16 cellular contexts compared by ENCODE assay signal in the genomic region with DNA sequence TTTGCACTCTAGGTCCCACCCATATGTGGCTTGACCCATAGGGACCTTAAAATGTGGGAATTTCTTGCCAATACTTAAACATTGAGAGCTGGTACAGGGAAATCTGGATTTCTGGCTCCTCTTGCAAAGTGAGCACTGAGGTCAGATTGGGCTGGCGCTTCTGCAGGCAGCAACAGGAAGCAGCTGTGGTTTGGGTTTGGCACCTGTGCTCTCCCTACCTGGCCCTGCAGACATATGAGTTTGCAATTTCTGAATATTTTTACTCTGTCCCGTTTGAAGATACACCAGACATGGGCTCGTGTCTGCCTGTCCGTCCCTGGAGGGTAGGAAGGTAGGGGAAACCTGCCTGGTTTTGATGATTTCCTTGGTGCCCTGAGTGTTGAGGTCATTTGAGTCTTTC.
DNase-seq lines count a peak whose midpoint lies in the region; ATAC-seq and TF ChIP-seq lines count a peak whose summit lies in the region.
"Had no signal": no experiment of that assay in that cellular context is flagged by ENCODE, and none has a peak within 500 bp of the region (broad histone marks: within the 10 kb centered on the region; RNA-seq: fewer than 3 reads in every experiment).

No MANE protein-coding gene starts in this region.

- H3K4me3 ChIP-seq in HUES64 (ENCODE audit: low read length), result no peak overlapping the region
- H3K4me3 ChIP-seq: skin epidermis had no signal

- POLR2A ChIA-PET in activated CD8-positive, alpha-beta T cell treated with anti-CD3 and anti-CD28 coated beads for 36 hours (lab: Charles Lee), result no interaction called here
- POLR2A ChIA-PET in naive thymus-derived CD8-positive, alpha-beta T cell (lab: Charles Lee), result interaction anchor here (0.6 to 2.0 kb wide), 4 partner anchors 9 to 351 kb away, joined by 3 to 6 read pairs (median 3); no protein-coding TSS in a partner anchor

- H3K9me3 ChIP-seq in HUES64 (ENCODE audit: insufficient read depth, low read depth, low read length), result no peaks in the 10 kb centered on the region

- no peak for TF ChIP-seq CTCF in activated CD8-positive, alpha-beta T cell treated with anti-CD3 and anti-CD28 coated beads for 36 hours (IDR thresholded peaks at IDR 0.05)

- no peaks in the 10 kb centered on the region for H3K36me3 Mint-ChIP-seq in activated T-cell treated with anti-CD3 and anti-CD28 coated beads, Interleukin-2, amount 50 U/mL, for 72 hours (ENCODE audit: insufficient read depth in 2 of 2)
- no peaks in the 10 kb centered on the region for H3K36me3 Mint-ChIP-seq in activated CD8-positive, alpha-beta T cell treated with anti-CD3 and anti-CD28 coated beads for 36 hours (ENCODE audit: low read depth)
- H3K36me3 Mint-ChIP-seq in naive thymus-derived CD8-positive, alpha-beta T cell, result no peaks in the 10 kb centered on the region

- H3K4me1 ChIP-seq in HUES64 (ENCODE audit: insufficient read depth, low read length), result peaks cover 11% of the 10 kb centered on the region; the same call in 1 of the 2 replicates

- no peaks in the 10 kb centered on the region for H3K27me3 ChIP-seq in HUES64 (ENCODE audit: insufficient read depth, low read length)

- H3K27ac Mint-ChIP-seq in activated T-cell treated with anti-CD3 and anti-CD28 coated beads, Interleukin-2, amount 50 U/mL, for 72 hours, result no peak overlapping the region
- H3K27ac Mint-ChIP-seq in activated CD8-positive, alpha-beta T cell treated with anti-CD3 and anti-CD28 coated beads for 36 hours, result no peak overlapping the region
- H3K27ac Mint-ChIP-seq in naive thymus-derived CD8-positive, alpha-beta T cell, result peak overlapping the region in 6 of 10 donors; percentile 0 to 80 (median 34)

- no peaks in the 10 kb centered on the region for H3K36me3 ChIP-seq in HUES64 (ENCODE audit: insufficient read depth, low read length)

- H3K9me3 Mint-ChIP-seq in activated T-cell treated with anti-CD3 and anti-CD28 coated beads, Interleukin-2, amount 50 U/mL, for 72 hours, result no peaks in the 10 kb centered on the region
- no peaks in the 10 kb centered on the region for H3K9me3 Mint-ChIP-seq in activated CD8-positive, alpha-beta T cell treated with anti-CD3 and anti-CD28 coated beads for 36 hours
- peaks cover 0 to 2% (median 0%) of the 10 kb centered on the region in 9 donors for H3K9me3 Mint-ChIP-seq in naive thymus-derived CD8-positive, alpha-beta T cell
- H3K9me3 Mint-ChIP-seq: T-helper 1 cell treated with Interleukin-12 subunit alpha and Interleukin-12 subunit beta and Interleukin-4 antibody, amounts not matched to agents 30 μg/mL and 1 μg/mL, for 36 hours had no signal

- H3K27me3 Mint-ChIP-seq in activated T-cell treated with anti-CD3 and anti-CD28 coated beads, Interleukin-2, amount 50 U/mL, for 72 hours (ENCODE audit: low read depth), result no peaks in the 10 kb centered on the region
- no peaks in the 10 kb centered on the region for H3K27me3 Mint-ChIP-seq in activated CD8-positive, alpha-beta T cell treated with anti-CD3 and anti-CD28 coated beads for 36 hours
- H3K27me3 Mint-ChIP-seq in naive thymus-derived CD8-positive, alpha-beta T cell, result peaks cover 0 to 37% (median 5%) of the 10 kb centered on the region in 5 donors

- H3K27ac ChIP-seq in HUES64 (ENCODE audit: low read depth, low read length), result peak overlapping the region; percentile 27; the same call in 1 of the 2 replicates

- peaks cover 20% of the 10 kb centered on the region for H3K4me1 Mint-ChIP-seq in activated T-cell treated with anti-CD3 and anti-CD28 coated beads, Interleukin-2, amount 50 U/mL, for 72 hours (ENCODE audit: low read depth)
- H3K4me1 Mint-ChIP-seq in activated CD8-positive, alpha-beta T cell treated with anti-CD3 and anti-CD28 coated beads for 36 hours (ENCODE audit: low read depth), result peaks cover 17% of the 10 kb centered on the region
- H3K4me1 Mint-ChIP-seq in naive thymus-derived CD8-positive, alpha-beta T cell, result peaks cover 30 to 57% (median 38%) of the 10 kb centered on the region in 4 donors

- H3K9ac ChIP-seq in HUES64 (ENCODE audit: low read depth, low read length), result no peak overlapping the region

- peak; percentile 7 to 17 for DNase-seq in activated T-cell treated with anti-CD3 and anti-CD28 coated beads, Interleukin-2, amount 50 U/mL, for 72 hours
- DNase-seq in activated T-cell treated with anti-CD3 and anti-CD28 coated beads for 4 hours (no peak), NCI-H774 (lab: John Stamatoyannopoulos, UW) (no peak)
- DNase-seq in activated CD8-positive, alpha-beta T cell treated with anti-CD3 and anti-CD28 coated beads for 36 hours, result peak; percentile 33
- peak in 7 of 10 donors; percentile 21 to 44 (median 36) for DNase-seq in naive thymus-derived CD8-positive, alpha-beta T cell
- DNase-seq: aorta, DMS53, foreskin fibroblast, KBM-7, mesendoderm, NCI-H2029 had no signal

- CTCF ChIA-PET in activated CD8-positive, alpha-beta T cell treated with anti-CD3 and anti-CD28 coated beads for 36 hours (lab: Charles Lee), result no interaction called here

- 89% methylated on average over 4 of the region's 4 CpGs for WGBS in HUES64

- peak; percentile 52 to 66 for ATAC-seq in activated T-cell treated with anti-CD3 and anti-CD28 coated beads, Interleukin-2, amount 50 U/mL, for 72 hours (replicated peaks in 1 of 2)
- peak; percentile 56 for ATAC-seq in activated CD8-positive, alpha-beta T cell treated with anti-CD3 and anti-CD28 coated beads for 36 hours
- peak; percentile 82 to 95 for ATAC-seq in naive thymus-derived CD8-positive, alpha-beta T cell
- ATAC-seq in GM18909 (IDR thresholded peaks at IDR 0.05; ENCODE audit: poor library complexity, unreplicated experiment), result no peak
- no peak for ATAC-seq in HG03108 (IDR thresholded peaks at IDR 0.05; ENCODE audit: unreplicated experiment)

- intact Hi-C loops in activated CD8-positive, alpha-beta T cell treated with anti-CD3 and anti-CD28 coated beads for 36 hours (cut with micrococcal nuclease), result no loop called here

- no peak overlapping the region for H3K4me3 Mint-ChIP-seq in activated T-cell treated with anti-CD3 and anti-CD28 coated beads, Interleukin-2, amount 50 U/mL, for 72 hours
- H3K4me3 Mint-ChIP-seq in activated CD8-positive, alpha-beta T cell treated with anti-CD3 and anti-CD28 coated beads for 36 hours, result no peak overlapping the region
- peak overlapping the region; percentile 30 to 70 (median 54) for H3K4me3 Mint-ChIP-seq in naive thymus-derived CD8-positive, alpha-beta T cell
- H3K4me3 Mint-ChIP-seq: T-helper 1 cell treated with Interleukin-12 subunit alpha and Interleukin-12 subunit beta and Interleukin-4 antibody, amounts not matched to agents 30 μg/mL and 1 μg/mL, for 36 hours had no signal

Comparison
In these comparisons a context has a peak if more than half of its experiments do, and no peak if none do; other contexts are left out.
1. DNase-seq: peak in activated T-cell treated with anti-CD3 and anti-CD28 coated beads, Interleukin-2, amount 50 U/mL, for 72 hours (2 of 2), activated CD8-positive, alpha-beta T cell treated with anti-CD3 and anti-CD28 coated beads for 36 hours (single experiment) and naive thymus-derived CD8-positive, alpha-beta T cell (7 of 10); none in activated T-cell treated with anti-CD3 and anti-CD28 coated beads for 4 hours (single experiment) and NCI-H774 (single experiment).
2. ATAC-seq: peak in activated T-cell treated with anti-CD3 and anti-CD28 coated beads, Interleukin-2, amount 50 U/mL, for 72 hours (2 of 2), activated CD8-positive, alpha-beta T cell treated with anti-CD3 and anti-CD28 coated beads for 36 hours (single experiment) and naive thymus-derived CD8-positive, alpha-beta T cell (2 of 2); none in GM18909 (single experiment) and HG03108 (single experiment).
3. H3K27ac Mint-ChIP-seq: peak in naive thymus-derived CD8-positive, alpha-beta T cell (6 of 10); none in activated T-cell treated with anti-CD3 and anti-CD28 coated beads, Interleukin-2, amount 50 U/mL, for 72 hours (single experiment) and activated CD8-positive, alpha-beta T cell treated with anti-CD3 and anti-CD28 coated beads for 36 hours (single experiment).
4. H3K4me3 Mint-ChIP-seq: peak in naive thymus-derived CD8-positive, alpha-beta T cell (10 of 10); none in activated T-cell treated with anti-CD3 and anti-CD28 coated beads, Interleukin-2, amount 50 U/mL, for 72 hours (0 of 2) and activated CD8-positive, alpha-beta T cell treated with anti-CD3 and anti-CD28 coated beads for 36 hours (single experiment).